7 cellular contexts compared by ENCODE assay signal in the genomic region with DNA sequence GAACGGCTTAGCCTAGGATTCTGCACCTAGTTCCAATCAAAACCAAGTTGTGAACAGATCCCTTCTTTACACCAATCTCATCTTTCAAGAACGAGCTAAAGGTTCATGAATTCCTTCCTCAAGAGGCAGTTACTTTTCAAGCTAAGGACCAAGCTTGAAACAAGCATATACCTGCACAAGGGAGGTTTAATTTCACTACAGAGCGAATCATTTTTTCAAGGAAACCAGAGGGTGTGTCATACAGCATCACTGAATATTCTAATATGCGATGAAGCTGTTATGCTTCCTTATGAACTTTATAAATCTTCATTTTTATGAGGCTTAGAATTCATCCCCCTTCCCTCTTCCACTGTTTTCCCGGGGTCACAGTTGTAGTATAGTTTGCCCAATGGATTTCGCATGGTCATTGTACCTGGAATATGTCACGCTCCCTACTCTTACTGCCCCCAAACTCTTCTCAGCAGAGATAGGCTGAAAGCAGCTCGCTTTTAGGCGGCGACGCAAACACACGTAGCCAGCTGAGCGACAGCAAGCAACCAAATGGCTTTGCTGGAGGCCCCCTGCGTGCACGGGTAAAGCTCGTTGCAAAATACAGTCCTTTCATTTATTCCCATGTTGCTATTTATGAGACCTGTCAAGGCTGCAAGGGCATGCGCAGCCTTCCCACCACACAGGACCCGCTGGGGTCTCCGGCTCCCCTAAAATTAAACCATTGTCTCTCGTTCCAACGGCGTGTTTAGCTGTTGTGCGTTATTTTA. TPM values are rescaled to one million over a fixed set of nuclear protein-coding genes. Genes with fewer than 3 reads are reported as not detected.
DNase-seq lines count a peak whose midpoint lies in the region; ATAC-seq and TF ChIP-seq lines count a peak whose summit lies in the region.

No MANE protein-coding gene starts in this region.

- peaks cover 36% of the 10 kb centered on the region for H3K4me1 Mint-ChIP-seq in activated CD4-positive, alpha-beta T cell treated with anti-CD3 and anti-CD28 coated beads, Interleukin-2, amount 10 ng/mL, durations not matched to agents 24 days and 14 days

- H3K27me3 ChIP-seq in dorsolateral prefrontal cortex (no peaks in the 10 kb centered on the region), lung (ENCODE audit: control insufficient read depth, insufficient read depth) (no peaks in the 10 kb centered on the region)

- DNase-seq in NCI-H2171 (lab: John Stamatoyannopoulos, UW): peak; percentile 72
- peak; percentile 86 for DNase-seq in activated CD4-positive, alpha-beta T cell treated with anti-CD3 and anti-CD28 coated beads, Interleukin-2, amount 10 ng/mL, durations not matched to agents 24 days and 14 days
- DNase-seq in dorsolateral prefrontal cortex: peak in 8 of 10 donors; percentile 39 to 81 (median 64)
- no peak for DNase-seq in lung (ENCODE audit: low spot score)
- peak; percentile 74 for DNase-seq in stimulated activated CD8-positive, alpha-beta memory T cell treated with anti-CD3 and anti-CD28 coated beads, Interleukin-4, amount 100 ng/mL, for 48 hours

- H3K27ac ChIP-seq in dorsolateral prefrontal cortex (peak overlapping the region in 54 of 59 donors; percentile 15 to 95 (median 84)), lung (ENCODE audit: low read depth in 1 of 2, low read length in 1 of 2) (peak overlapping the region; percentile 90 to 95)

- WGBS in lung, 2 donors: 3 to 4% methylated on average over 23 of the region's 23 CpGs

- no peak for TF ChIP-seq CTCF in dorsolateral prefrontal cortex (IDR thresholded peaks at IDR 0.05 in 54 of 56, conservative IDR thresholded peaks at IDR 0.05 in 2 of 56; ENCODE audit: low read depth in 1 of 56, partially characterized antibody in 56 of 56)
- no peak for TF ChIP-seq CTCF in lung (IDR thresholded peaks at IDR 0.05; ENCODE audit: control extremely low read depth, extremely low read depth)

- H3K36me3 Mint-ChIP-seq in activated CD4-positive, alpha-beta T cell treated with anti-CD3 and anti-CD28 coated beads, Interleukin-2, amount 10 ng/mL, durations not matched to agents 24 days and 14 days (ENCODE audit: low read depth): peaks cover 25% of the 10 kb centered on the region

- H3K4me3 ChIP-seq in dorsolateral prefrontal cortex: peak overlapping the region; percentile 69 to 100 (median 95)
- peak overlapping the region; percentile 93 for H3K4me3 ChIP-seq in lung

- H3K9me3 Mint-ChIP-seq in activated CD4-positive, alpha-beta T cell treated with anti-CD3 and anti-CD28 coated beads, Interleukin-2, amount 10 ng/mL, durations not matched to agents 24 days and 14 days: no peaks in the 10 kb centered on the region

- H3K4me3 Mint-ChIP-seq in activated CD4-positive, alpha-beta T cell treated with anti-CD3 and anti-CD28 coated beads, Interleukin-2, amount 10 ng/mL, durations not matched to agents 24 days and 14 days: peak overlapping the region; percentile 85

- ATAC-seq in HG03045 (IDR thresholded peaks at IDR 0.05; ENCODE audit: unreplicated experiment) (peak; percentile 27), lung (ENCODE audit: insufficient read depth, low FRiP score) (no peak)

- peaks cover 0 to 1% of the 10 kb centered on the region in 2 donors for H3K36me3 ChIP-seq in lung (ENCODE audit: control insufficient read depth in 2 of 2, insufficient read depth in 2 of 2, low read length in 2 of 2)

- no peaks in the 10 kb centered on the region for H3K27me3 Mint-ChIP-seq in activated CD4-positive, alpha-beta T cell treated with anti-CD3 and anti-CD28 coated beads, Interleukin-2, amount 10 ng/mL, durations not matched to agents 24 days and 14 days

- peak overlapping the region; percentile 90 for H3K27ac Mint-ChIP-seq in activated CD4-positive, alpha-beta T cell treated with anti-CD3 and anti-CD28 coated beads, Interleukin-2, amount 10 ng/mL, durations not matched to agents 24 days and 14 days

- peak; percentile 41 for TF ChIP-seq POLR2A in GM15510 (IDR thresholded peaks at IDR 0.05; ENCODE audit: borderline replicate concordance, extremely low read depth, insufficient read length)

- no peaks in the 10 kb centered on the region for H3K9me3 ChIP-seq in lung (ENCODE audit: control insufficient read depth in 2 of 2, insufficient read depth in 1 of 2, low read length in 1 of 2)

- intact Hi-C loops in activated CD4-positive, alpha-beta T cell treated with anti-CD3 and anti-CD28 coated beads, Interleukin-2, amount 10 ng/mL, durations not matched to agents 24 days and 14 days (cut with micrococcal nuclease): loop anchor here (1.0 to 5.0 kb wide), 4 partner anchors 91 to 1234 kb away; a partner anchor contains a TSS
- intact Hi-C loops in dorsolateral prefrontal cortex (cut with DNase I): loop anchor here in 1 of 2 donors (2.0 to 10.0 kb wide), 2 partner anchors 92 to 544 kb away; no protein-coding TSS in a partner anchor

- peaks cover 6 to 18% of the 10 kb centered on the region in 2 donors for H3K4me1 ChIP-seq in lung (ENCODE audit: control insufficient read depth in 2 of 2, insufficient read depth in 2 of 2, low read length in 2 of 2)

RNA-seq across cellular contexts. Expression of a gene that starts 0.8 kb away (rescaled TPM):
- 9.8 TPM in 2 replicates for total RNA-seq in activated CD4-positive, alpha-beta T cell treated with anti-CD3 and anti-CD28 coated beads, Interleukin-2, amount 10 ng/mL, durations not matched to agents 24 days and 14 days
- 10 to 100 TPM; 22.9 to 79.1 (median 51.0) TPM for total RNA-seq in dorsolateral prefrontal cortex
- 10 to 100 TPM; 12.3 to 16.8 TPM for total RNA-seq in lung
- polyA plus RNA-seq in lung: 1 to 10 TPM; 2.1 to 3.6 TPM

RNA-seq across cellular contexts. Expression of a gene that starts 1.1 kb away (rescaled TPM):
- 63.0 and 69.8 TPM in 2 replicates for total RNA-seq in activated CD4-positive, alpha-beta T cell treated with anti-CD3 and anti-CD28 coated beads, Interleukin-2, amount 10 ng/mL, durations not matched to agents 24 days and 14 days
- total RNA-seq in dorsolateral prefrontal cortex (10 to 100 TPM; 11.3 to 30.0 (median 19.1) TPM), lung (10 to 100 TPM; 15.1 to 30.6 TPM)
- 1 to 10 TPM; 4.8 TPM for polyA plus RNA-seq in lung
